In the genomic region with DNA sequence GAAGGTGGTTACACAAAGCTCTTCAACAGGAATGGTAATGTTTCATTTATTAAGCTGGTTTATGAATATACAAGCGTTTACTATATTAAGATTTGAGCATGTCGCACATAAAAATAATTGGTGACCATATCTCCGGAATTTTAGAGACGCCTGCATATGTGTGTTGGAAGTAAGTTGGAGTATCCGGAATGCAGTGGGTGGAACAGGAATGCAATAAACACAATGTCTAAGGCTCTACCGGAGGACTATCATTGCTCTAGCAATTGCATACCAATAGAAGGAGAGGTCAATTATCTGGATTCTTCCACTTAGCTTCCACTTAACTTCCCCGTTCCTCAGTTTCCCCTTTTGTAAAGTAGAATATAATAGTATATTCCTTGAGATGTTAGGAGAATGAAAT, we compare ENCODE assay signal across 1 cellular context.
TF ChIP-seq lines count a peak whose summit lies in the region.

No MANE protein-coding gene starts in this region.

TF ChIP-seq in HepG2, 621 proteins besides CTCF, POLR2A, EP300 and RAD21 (continued from another document):
- TF ChIP-seq POGK (CRISPR knock-in tag; conservative IDR thresholded peaks at IDR 0.05) (no peak), ELF4 (CRISPR knock-in tag; IDR thresholded peaks at IDR 0.05; ENCODE audit: borderline replicate concordance) (no peak), NONO (IDR thresholded peaks at IDR 0.05) (no peak), NONO (CRISPR knock-in tag; conservative IDR thresholded peaks at IDR 0.05) (no peak), ZBTB49 (CRISPR knock-in tag; IDR thresholded peaks at IDR 0.05; ENCODE audit: borderline replicate concordance) (no peak), ZNF850 (CRISPR knock-in tag; conservative IDR thresholded peaks at IDR 0.05) (no peak), ARNTL (CRISPR knock-in tag; IDR thresholded peaks at IDR 0.05) (no peak)
